Comparison of ENCODE assay signal across 8 cellular contexts in the genomic region with DNA sequence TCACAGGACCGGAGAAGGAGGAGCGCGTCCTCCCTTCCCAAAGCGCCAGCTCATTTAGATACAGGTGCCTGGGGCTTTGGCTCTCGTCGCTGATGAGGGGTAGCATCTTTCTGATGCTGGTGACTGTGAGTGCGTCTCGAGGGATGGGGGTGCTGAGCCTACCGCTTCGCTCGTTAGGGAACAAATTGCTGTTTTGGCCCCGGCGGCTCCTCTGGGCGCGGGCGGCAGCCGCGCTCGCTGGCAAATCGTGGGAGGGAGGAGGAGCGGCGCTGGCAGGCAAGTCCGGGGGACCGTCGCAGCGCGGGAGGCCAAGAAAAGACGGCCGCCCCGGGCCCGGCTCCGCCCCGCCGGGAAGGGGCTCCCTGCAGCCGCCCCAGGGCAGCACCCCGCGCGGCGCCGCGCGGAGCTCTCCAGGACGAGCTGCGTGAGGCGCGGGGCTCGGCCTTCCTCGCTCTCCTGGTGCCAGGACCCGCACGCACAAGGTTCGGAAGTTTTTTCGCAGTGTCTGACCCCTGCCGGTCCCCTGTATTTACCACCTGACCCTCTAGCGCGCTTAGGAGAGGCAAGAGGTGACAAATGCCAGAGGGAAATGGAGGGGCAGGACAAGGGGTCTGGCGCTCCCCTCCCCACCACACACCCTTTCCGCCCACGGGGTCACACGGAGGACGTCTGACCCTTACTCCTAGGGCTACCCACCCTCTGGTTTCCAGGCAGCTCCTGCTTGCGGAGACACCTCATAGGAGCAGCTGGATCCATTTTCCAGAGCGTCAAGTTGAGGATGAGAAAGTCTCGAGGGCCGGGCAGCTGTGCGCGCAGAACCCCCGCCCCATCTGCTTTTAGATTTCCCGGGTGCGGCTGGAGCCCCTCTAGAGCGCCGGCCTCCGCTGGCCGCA. TPM values are rescaled to one million over a fixed set of nuclear protein-coding genes. Genes with fewer than 3 reads are reported as not detected.
DNase-seq lines count a peak whose midpoint lies in the region; ATAC-seq, FAIRE-seq and TF ChIP-seq lines count a peak whose summit lies in the region.

No MANE protein-coding gene starts in this region.

- H3K9me3 ChIP-seq in OCI-LY7 (ENCODE audit: low read length) (no peaks in the 10 kb centered on the region), K562 (replicated peaks; ENCODE audit: control insufficient read depth, insufficient read depth, low read depth, low read length) (no peaks in the 10 kb centered on the region)

- BruUV-seq in OCI-LY7 (replicated peaks; lab: Mats Ljungman, UMichigan) (no TSS peak), K562 (replicated peaks; lab: Mats Ljungman, UMichigan) (no TSS peak)

- TF ChIP-seq POLR2A in K562 (conservative IDR thresholded peaks at IDR 0.05), result no peak

- H3K36me3 ChIP-seq in OCI-LY7 (ENCODE audit: insufficient read depth, low read length) (no peaks in the 10 kb centered on the region), K562 (ENCODE audit: control insufficient read depth, insufficient read depth, low read length) (no peaks in the 10 kb centered on the region)

- intact Hi-C loops in OCI-LY7 (cut with micrococcal nuclease; ENCODE audit: unreplicated experiment) (no loop called here), K562 (cut with micrococcal nuclease) (no loop called here)

- peak overlapping the region; percentile 73 for H2AFZ ChIP-seq in OCI-LY7 (ENCODE audit: low read length)
- peak overlapping the region; percentile 82 for H2AFZ ChIP-seq in K562 (ENCODE audit: low read depth, low read length)

- TF ChIP-seq CTCF in OCI-LY7 (conservative IDR thresholded peaks at IDR 0.05; ENCODE audit: low read length) (0 out of 2 replicates have a peak, but pooled peaks have one; percentile 37), K562 (IDR thresholded peaks at IDR 0.05 in 2 of 3, conservative IDR thresholded peaks at IDR 0.05 in 1 of 3; ENCODE audit: insufficient read depth in 2 of 3, low read depth in 1 of 3, low read length in 3 of 3) (peak in 2 of 3 experiments; percentile 14 to 23; a peak in 1 of 6 replicates)

- 7% methylated on average over 55 of the region's 73 CpGs for WGBS in K562 (ENCODE audit: insufficient coverage, low coverage, missing lambda C conversion rate)

- no peaks in the 10 kb centered on the region for H3K9me2 ChIP-seq in OCI-LY7 (ENCODE audit: insufficient read depth, low read length)

- H3K4me1 ChIP-seq in OCI-LY7 (ENCODE audit: insufficient read depth, low read length, poor library complexity, severe bottlenecking) (peaks cover 35% of the 10 kb centered on the region), K562 (replicated peaks in 1 of 2; ENCODE audit: control insufficient read depth in 2 of 2, insufficient read depth in 2 of 2, low read length in 2 of 2) (peaks cover 0 to 37% of the 10 kb centered on the region in 2 experiments; a peak in 4 of 5 replicates)

- H3K27ac ChIP-seq in OCI-LY7 (ENCODE audit: low read depth, low read length, poor library complexity, severe bottlenecking) (no peak overlapping the region), K562 (ENCODE audit: extremely low read depth, low read depth, low read length) (no peak overlapping the region)

- 0 out of 4 replicates have a peak, but pooled peaks of 1 of the 2 experiments have one; percentile 7 for TF ChIP-seq RAD21 in K562 (CRISPR knock-in tag; conservative IDR thresholded peaks at IDR 0.05 in 1 of 2, IDR thresholded peaks at IDR 0.05 in 1 of 2)

- H3K9me1 ChIP-seq in K562 (ENCODE audit: control insufficient read depth, insufficient read depth, low read length), result peaks cover 3% of the 10 kb centered on the region

- POLR2A ChIA-PET in OCI-LY7 (lab: Charles Lee), result interaction anchor here (0.7 kb wide), 2 partner anchors 53 to 203 kb away, joined by 4 to 9 read pairs; partner anchors contain the start of gene TMBIM6
- POLR2A ChIA-PET in K562 (lab: Yijun Ruan, JAX), result interaction anchor here (0.6 to 2.4 kb wide), 4 partner anchors 11 to 19 kb away, joined by 3 to 9 read pairs (median 3); no protein-coding TSS in a partner anchor

- no peak for FAIRE-seq in K562 (lab: Jason Lieb, UNC)

- H3K4me3 ChIP-seq in OCI-LY7 (ENCODE audit: low read depth, low read length, poor library complexity, severe bottlenecking) (peak overlapping the region; percentile 64), K562 (peak overlapping the region; percentile 38)

- H3K9ac ChIP-seq in K562 (ENCODE audit: insufficient read depth in 1 of 2, low read depth in 2 of 2, low read length in 2 of 2), result peak overlapping the region; percentile 41 to 86; a peak in 3 of 4 replicates

- peak overlapping the region; percentile 86 for H3K4me2 ChIP-seq in OCI-LY7 (ENCODE audit: low read length)
- peak overlapping the region; percentile 84 for H3K4me2 ChIP-seq in K562 (ENCODE audit: insufficient read depth, low read length)

- TF ChIP-seq EP300 in K562 (IDR thresholded peaks at IDR 0.05; ENCODE audit: low read length), result no peak

- in situ Hi-C loops in K562 (cut with MboI), result no loop called here

- H4K20me1 ChIP-seq in OCI-LY7 (ENCODE audit: insufficient read depth, low read length), result no peaks in the 10 kb centered on the region
- 0 out of 2 replicates have a peak, but pooled peaks cover 9% of the 10 kb centered on the region for H4K20me1 ChIP-seq in K562 (replicated peaks; ENCODE audit: control insufficient read depth, insufficient read depth, low read length)

- H3K79me2 ChIP-seq in OCI-LY7 (ENCODE audit: insufficient read depth, low read depth, low read length), result no peaks in the 10 kb centered on the region
- no peaks in the 10 kb centered on the region for H3K79me2 ChIP-seq in K562 (ENCODE audit: control insufficient read depth, insufficient read depth, low read length)

- peak; percentile 69 for ATAC-seq in K562

- CTCF ChIA-PET in OCI-LY7 (lab: Charles Lee; ENCODE audit: unreplicated experiment) (no interaction called here), K562 (lab: Yijun Ruan, JAX; ENCODE audit: low intra/inter-chr PET ratio) (no interaction called here)

- peaks cover 14 to 34% of the 10 kb centered on the region in 2 experiments for H3K27me3 ChIP-seq in K562 (ENCODE audit: control insufficient read depth in 2 of 2, insufficient read depth in 2 of 2, low read length in 2 of 2)

- peak; percentile 52 for DNase-seq in NCI-H1436 (lab: John Stamatoyannopoulos, UW)
- no peak for DNase-seq in NCI-H1436 treated with DMSO at 0.1 percent for 48 hours (lab: John Stamatoyannopoulos, UW)
- peak; percentile 32 for DNase-seq in OCI-LY7 (ENCODE audit: low spot score)
- DNase-seq in K562 (ENCODE audit: extremely low read depth in 1 of 4, low spot score in 3 of 4), result peak in 3 of 4 experiments; percentile 37 to 41 (median 41)
- DNase-seq in left kidney (ENCODE audit: low read depth, low spot score), result peak; percentile 52
- peak; percentile 33 for DNase-seq in stimulated activated CD8-positive, alpha-beta memory T cell treated with anti-CD3 and anti-CD28 coated beads, Interleukin-12 subunit alpha, Interleukin-12 subunit beta, amount 100 ng/mL, for 4 hours (ENCODE audit: low read depth)
- DNase-seq in HT-29 (ENCODE audit: low spot score), result no peak
- no peak for DNase-seq in hippocampal formation (lab: John Stamatoyannopoulos, UW)

TF ChIP-seq in K562, 482 proteins besides CTCF, POLR2A, EP300 and RAD21 (continues in another document):
- TF ChIP-seq SIN3B (IDR thresholded peaks at IDR 0.05; ENCODE audit: low read depth), result peak; percentile 23; the same call in 1 of the 2 replicates
- peak; percentile 5; the same call in 1 of the 2 replicates for TF ChIP-seq EGR1 (conservative IDR thresholded peaks at IDR 0.05)

RNA-seq across cellular contexts. Expression of gene KCNH3, which starts 0.9 kb away (rescaled TPM):
- 0.05 and 0.06 TPM in 2 replicates for total RNA-seq in OCI-LY7 (2014; rRNA removed; shearing (Covaris generic))
- total RNA-seq in OCI-LY7 (2022) (0.57 TPM in 1 of 2 replicates, not detected in the other), K562 (2014; rRNA removed) (0.08 TPM in 1 of 2 replicates, not detected in the other), K562 (2014; rRNA removed; fragmentation: Illumina TruSeq; extraction: Trizol) (not detected in 2 replicates), K562 (2015; rRNA removed; fragmentation: Illumina TruSeq; extraction: Trizol) (not detected in 2 replicates), K562 (2021) (0.09 and 0.29 TPM in 2 replicates)
- not detected in 2 replicates for total RNA-seq in K562 (2011; cell fraction: chromatin; rRNA removed; ENCODE audit: low replicate concordance)
- total RNA-seq in K562 (2011; cell fraction: nucleolus; rRNA removed), result 0.17 TPM in 1 of 2 replicates, not detected in the other
- not detected in 2 replicates for total RNA-seq in K562 (2011; cell fraction: nucleoplasm; rRNA removed)
- polyA plus RNA-seq in K562 (2011; rRNA removed) (0.01 and 0.04 TPM in 2 replicates), K562 (2014; fragmentation: Illumina TruSeq; extraction: Trizol) (not detected in 2 replicates), K562 (2014; fragmentation: Nextera tagmentation; extraction: Ambion mirVana) (not detected), K562 (2014; rRNA removed) (0.09 TPM in 1 of 2 replicates, not detected in the other)
- 0.01 and 0.12 TPM in 2 replicates for polyA plus RNA-seq in K562 (2011; cell fraction: cytosol; rRNA removed)
- polyA plus RNA-seq in K562 (2011; cell fraction: nucleus; rRNA removed), result 0.10 and 0.28 TPM in 2 replicates
- polyA plus RNA-seq in K562 (2012), result 0.04 and 0.05 TPM in 2 replicates
- not detected in 2 replicates for polyA minus RNA-seq in K562 (2011; rRNA and poly(A)+ RNA removed)
- polyA minus RNA-seq in K562 (2011; cell fraction: cytosol; rRNA and poly(A)+ RNA removed), result not detected in 2 replicates
- polyA minus RNA-seq in K562 (2011; cell fraction: nucleus; rRNA and poly(A)+ RNA removed), result under 0.01 TPM in 1 of 2 replicates, not detected in the other
- total RNA-seq in HT-29 (2014; rRNA removed; shearing (Covaris generic)), result 0.36 TPM in 1 of 2 replicates, not detected in the other

RNA-seq across cellular contexts. Expression of gene MCRS1, which starts 30.0 kb away (rescaled TPM):
- 72.0 and 75.6 TPM in 2 replicates for total RNA-seq in OCI-LY7 (2014; rRNA removed; shearing (Covaris generic))
- 65.4 and 72.4 TPM in 2 replicates for total RNA-seq in OCI-LY7 (2022)
- total RNA-seq in K562 (2011; cell fraction: chromatin; rRNA removed; ENCODE audit: low replicate concordance), result 48.3 and 157 TPM in 2 replicates
- total RNA-seq in K562 (2011; cell fraction: nucleolus; rRNA removed), result 116 and 118 TPM in 2 replicates
- 68.6 and 79.4 TPM in 2 replicates for total RNA-seq in K562 (2011; cell fraction: nucleoplasm; rRNA removed)
- total RNA-seq in K562 (2014; rRNA removed), result 69.2 and 95.6 TPM in 2 replicates
- total RNA-seq in K562 (2014; rRNA removed; fragmentation: Illumina TruSeq; extraction: Trizol), result 36.4 and 50.0 TPM in 2 replicates
- 71.7 and 73.2 TPM in 2 replicates for total RNA-seq in K562 (2015; rRNA removed; fragmentation: Illumina TruSeq; extraction: Trizol)
- 88.0 and 94.5 TPM in 2 replicates for total RNA-seq in K562 (2021)
- 70.1 and 89.9 TPM in 2 replicates for polyA plus RNA-seq in K562 (2011; rRNA removed)
- polyA plus RNA-seq in K562 (2011; cell fraction: cytosol; rRNA removed), result 99.8 and 157 TPM in 2 replicates
- polyA plus RNA-seq in K562 (2011; cell fraction: nucleus; rRNA removed), result 247 and 284 TPM in 2 replicates
- polyA plus RNA-seq in K562 (2012), result 64.6 and 86.3 TPM in 2 replicates
- polyA plus RNA-seq in K562 (2014; fragmentation: Illumina TruSeq; extraction: Trizol), result 74.2 and 74.9 TPM in 2 replicates
- 10 to 100 TPM; 60.8 to 98.6 TPM for polyA plus RNA-seq in K562 (2014; fragmentation: Nextera tagmentation; extraction: Ambion mirVana)
- polyA plus RNA-seq in K562 (2014; rRNA removed), result 99.9 and 100 TPM in 2 replicates
- polyA minus RNA-seq in K562 (2011; rRNA and poly(A)+ RNA removed), result 37.7 and 53.3 TPM in 2 replicates
- 40.4 and 44.8 TPM in 2 replicates for polyA minus RNA-seq in K562 (2011; cell fraction: cytosol; rRNA and poly(A)+ RNA removed)
- 35.4 and 43.9 TPM in 2 replicates for polyA minus RNA-seq in K562 (2011; cell fraction: nucleus; rRNA and poly(A)+ RNA removed)
- total RNA-seq in HT-29 (2014; rRNA removed; shearing (Covaris generic)), result 124 and 130 TPM in 2 replicates

Comparison
In these comparisons a context has a peak if more than half of its experiments do, and no peak if none do; other contexts are left out.
1. DNase-seq: peak in NCI-H1436 (single experiment), OCI-LY7 (single experiment), K562 (3 of 4), left kidney (single experiment) and stimulated activated CD8-positive, alpha-beta memory T cell treated with anti-CD3 and anti-CD28 coated beads, Interleukin-12 subunit alpha, Interleukin-12 subunit beta, amount 100 ng/mL, for 4 hours (single experiment); none in NCI-H1436 treated with DMSO at 0.1 percent for 48 hours (single experiment), HT-29 (single experiment) and hippocampal formation (0 of 2).